ENCODE assay signal across 11 cellular contexts in the genomic region with DNA sequence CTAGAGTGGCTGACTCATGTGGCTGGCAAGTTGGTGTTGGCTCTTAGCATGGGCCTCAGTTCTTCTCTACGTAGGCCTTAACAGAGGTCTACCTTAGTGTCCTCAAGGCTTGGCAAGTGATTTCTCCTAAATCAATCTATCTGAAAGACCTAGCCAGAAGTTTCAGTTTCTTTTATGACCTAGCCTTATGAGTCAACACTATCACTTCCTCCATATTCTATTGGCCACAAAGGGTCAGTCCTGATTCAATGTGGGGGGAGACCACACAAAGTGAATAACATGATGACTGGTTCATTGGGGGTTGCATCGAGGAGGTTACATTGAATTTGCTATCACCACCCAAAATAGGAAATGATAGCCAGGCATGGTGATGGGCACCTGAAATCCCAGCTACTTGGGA. TPM values are rescaled to one million over a fixed set of nuclear protein-coding genes. Genes with fewer than 3 reads are reported as not detected.
"Had no signal": no experiment of that assay in that cellular context is flagged by ENCODE, and none has a peak within 500 bp of the region (broad histone marks: within the 10 kb centered on the region; RNA-seq: fewer than 3 reads in every experiment).

No MANE protein-coding gene starts in this region.

- H3K27ac ChIP-seq: GM23248, HL-60 had no signal

- H3K4me1 ChIP-seq: HAP-1 had no signal

- H3K27ac Mint-ChIP-seq: HFFc6 had no signal

- H3K4me3 ChIP-seq: GM23248, HAP-1, K562 had no signal

- H2AFZ ChIP-seq: GM23248 had no signal

- H3K4me3 Mint-ChIP-seq: HFFc6 had no signal

- H3K36me3 ChIP-seq: HAP-1 had no signal

- H3K9ac ChIP-seq: GM23248 had no signal

- DNase-seq: GM23248, GOT3, H7, HFFc6, IMR-90, Kasumi-1, KG1 had no signal

- H3K9me3 ChIP-seq: HAP-1 had no signal

- ATAC-seq: HCT116, K562 had no signal

RNA-seq across cellular contexts. Expression of gene NRK, which starts 5.8 kb away (rescaled TPM):
- total RNA-seq: GM23248, HFFc6 had no signal
- polyA plus RNA-seq: GM23248, K562 had no signal
